Comparison of ENCODE assay signal across 9 cellular contexts in the genomic region with DNA sequence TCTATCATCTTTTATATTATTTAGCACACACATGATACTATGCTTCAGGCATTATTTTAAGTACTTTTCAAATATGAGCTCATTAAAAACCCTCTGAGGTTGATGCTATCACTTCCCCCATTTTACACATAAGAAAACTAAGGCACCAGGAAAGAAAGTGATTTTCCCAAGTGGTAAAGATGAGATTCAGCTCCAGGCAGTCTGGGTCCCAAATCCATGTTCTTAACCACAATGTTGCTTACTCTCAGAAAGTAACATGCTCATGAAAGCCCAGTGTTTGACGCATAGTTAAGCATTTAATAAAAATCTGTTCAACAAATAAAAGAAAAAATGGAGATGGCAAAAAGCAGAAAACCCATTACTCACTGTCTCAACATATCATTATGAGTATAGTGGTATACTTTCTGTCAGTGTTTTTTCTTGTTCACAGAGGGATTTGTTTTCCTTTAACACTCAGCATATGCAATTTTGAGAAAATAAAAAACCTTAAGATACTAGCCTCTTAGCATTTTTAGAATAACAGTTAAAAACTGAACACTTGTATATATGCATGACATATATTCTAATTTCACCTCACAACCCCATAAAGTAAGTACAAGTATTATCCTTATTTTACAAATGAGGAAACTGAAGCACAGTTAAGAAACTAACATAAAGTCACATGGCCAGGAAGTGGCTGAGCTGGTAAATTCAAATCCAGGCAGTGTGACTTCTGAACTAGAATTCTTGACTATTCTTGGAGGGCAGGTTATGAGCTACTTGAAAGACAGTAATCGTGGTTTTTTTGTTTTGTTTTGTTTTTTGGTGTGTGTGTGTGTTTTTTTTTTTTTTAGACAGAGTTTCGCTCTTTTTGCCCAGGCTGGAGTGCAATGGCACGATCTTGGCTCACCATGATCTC. TPM values are rescaled to one million over a fixed set of nuclear protein-coding genes. Genes with fewer than 3 reads are reported as not detected.
DNase-seq lines count a peak whose midpoint lies in the region; ATAC-seq and TF ChIP-seq lines count a peak whose summit lies in the region.
"Had no signal": no experiment of that assay in that cellular context is flagged by ENCODE, and none has a peak within 500 bp of the region (broad histone marks: within the 10 kb centered on the region; RNA-seq: fewer than 3 reads in every experiment).

No MANE protein-coding gene starts in this region.

- no peaks in the 10 kb centered on the region for H3K36me3 Mint-ChIP-seq in activated T-cell treated with anti-CD3 and anti-CD28 coated beads, Interleukin-2, amount 50 U/mL, for 24 hours (ENCODE audit: low read depth)
- H3K36me3 Mint-ChIP-seq in activated T-helper 1 cell treated with anti-CD3 and anti-CD28 coated beads, Interleukin-12 subunit alpha, Interleukin-12 subunit beta, Interleukin-2, Interleukin-4 antibody, amounts not matched to agents 30 ng/mL and 10 ng/mL and 1 ng/mL, durations not matched to agents 14 hours and 24 hours and 36 hours (ENCODE audit: low read depth) = peaks cover 7% of the 10 kb centered on the region

- H3K36me3 ChIP-seq in spleen (no peaks in the 10 kb centered on the region), thyroid gland (no peaks in the 10 kb centered on the region)

- no peaks in the 10 kb centered on the region for H3K9me3 Mint-ChIP-seq in activated T-cell treated with anti-CD3 and anti-CD28 coated beads, Interleukin-2, amount 50 U/mL, for 24 hours
- no peaks in the 10 kb centered on the region for H3K9me3 Mint-ChIP-seq in activated T-helper 1 cell treated with anti-CD3 and anti-CD28 coated beads, Interleukin-12 subunit alpha, Interleukin-12 subunit beta, Interleukin-2, Interleukin-4 antibody, amounts not matched to agents 30 ng/mL and 10 ng/mL and 1 ng/mL, durations not matched to agents 14 hours and 24 hours and 36 hours

- peak; percentile 84 for ATAC-seq in HG03135 (IDR thresholded peaks at IDR 0.05; ENCODE audit: unreplicated experiment)

- no peaks in the 10 kb centered on the region for H3K27me3 Mint-ChIP-seq in activated T-cell treated with anti-CD3 and anti-CD28 coated beads, Interleukin-2, amount 50 U/mL, for 24 hours
- H3K27me3 Mint-ChIP-seq in activated T-helper 1 cell treated with anti-CD3 and anti-CD28 coated beads, Interleukin-12 subunit alpha, Interleukin-12 subunit beta, Interleukin-2, Interleukin-4 antibody, amounts not matched to agents 30 ng/mL and 10 ng/mL and 1 ng/mL, durations not matched to agents 14 hours and 24 hours and 36 hours (ENCODE audit: insufficient read depth) = no peaks in the 10 kb centered on the region

- H3K4me3 Mint-ChIP-seq in activated T-cell treated with anti-CD3 and anti-CD28 coated beads, Interleukin-2, amount 50 U/mL, for 24 hours = peak overlapping the region; percentile 53
- peak overlapping the region; percentile 72 for H3K4me3 Mint-ChIP-seq in activated T-helper 1 cell treated with anti-CD3 and anti-CD28 coated beads, Interleukin-12 subunit alpha, Interleukin-12 subunit beta, Interleukin-2, Interleukin-4 antibody, amounts not matched to agents 30 ng/mL and 10 ng/mL and 1 ng/mL, durations not matched to agents 14 hours and 24 hours and 36 hours

- intact Hi-C loops in activated T-helper 1 cell treated with anti-CD3 and anti-CD28 coated beads, Interleukin-12 subunit alpha, Interleukin-12 subunit beta, Interleukin-2, Interleukin-4 antibody, amounts not matched to agents 30 ng/mL and 10 ng/mL and 1 ng/mL, durations not matched to agents 14 hours and 24 hours and 36 hours (cut with micrococcal nuclease) = loop anchor here (1.0 to 10.0 kb wide), 2 partner anchors 11 to 225 kb away; a partner anchor contains a TSS
- intact Hi-C loops in spleen (cut with DNase I; ENCODE audit: low total_unique reads) (no loop called here), thyroid gland (cut with DNase I) (no loop called here)

- peaks cover 20 to 88% (median 47%) of the 10 kb centered on the region in 6 donors for H3K4me1 ChIP-seq in spleen
- peaks cover 0 to 4% of the 10 kb centered on the region in 2 donors for H3K4me1 ChIP-seq in thyroid gland

- peaks cover 38% of the 10 kb centered on the region for H3K4me1 Mint-ChIP-seq in activated T-cell treated with anti-CD3 and anti-CD28 coated beads, Interleukin-2, amount 50 U/mL, for 24 hours (ENCODE audit: low read depth)
- peaks cover 47% of the 10 kb centered on the region for H3K4me1 Mint-ChIP-seq in activated T-helper 1 cell treated with anti-CD3 and anti-CD28 coated beads, Interleukin-12 subunit alpha, Interleukin-12 subunit beta, Interleukin-2, Interleukin-4 antibody, amounts not matched to agents 30 ng/mL and 10 ng/mL and 1 ng/mL, durations not matched to agents 14 hours and 24 hours and 36 hours (ENCODE audit: low read depth)

- no peak for TF ChIP-seq POLR2A in spleen (IDR thresholded peaks at IDR 0.05)
- TF ChIP-seq POLR2A in thyroid gland (IDR thresholded peaks at IDR 0.05) = no peak

- H3K27ac ChIP-seq in spleen (peak overlapping the region; percentile 30 to 83 (median 62)), thyroid gland (no peak overlapping the region)
- H3K27ac ChIP-seq: skin epidermis had no signal

- 54 to 61% (median 57%) methylated on average over 4 of the region's 4 CpGs for WGBS in spleen, 5 donors
- 75 to 76% methylated on average over 4 of the region's 4 CpGs for WGBS in thyroid gland, 2 donors

- H3K4me3 ChIP-seq in spleen = peak overlapping the region in 2 of 8 donors; percentile 1 to 28
- no peak overlapping the region for H3K4me3 ChIP-seq in thyroid gland (replicated peaks in 1 of 3)
- H3K4me3 ChIP-seq: skin epidermis had no signal

- peak overlapping the region; percentile 90 for H3K27ac Mint-ChIP-seq in activated T-cell treated with anti-CD3 and anti-CD28 coated beads, Interleukin-2, amount 50 U/mL, for 24 hours
- peak overlapping the region; percentile 89 for H3K27ac Mint-ChIP-seq in activated T-helper 1 cell treated with anti-CD3 and anti-CD28 coated beads, Interleukin-12 subunit alpha, Interleukin-12 subunit beta, Interleukin-2, Interleukin-4 antibody, amounts not matched to agents 30 ng/mL and 10 ng/mL and 1 ng/mL, durations not matched to agents 14 hours and 24 hours and 36 hours

- TF ChIP-seq CTCF in spleen (IDR thresholded peaks at IDR 0.05 in 8 of 11, conservative IDR thresholded peaks at IDR 0.05 in 3 of 11) (no peak), thyroid gland (IDR thresholded peaks at IDR 0.05) (no peak)

- no peak for DNase-seq in activated T-cell treated with anti-CD3 and anti-CD28 coated beads, Interleukin-2, amount 50 U/mL, for 24 hours
- no peak for DNase-seq in activated T-cell treated with anti-CD3 and anti-CD28 coated beads, Interleukin-2, amount 50 U/mL, for 1 hour
- peak; percentile 39 for DNase-seq in activated T-helper 1 cell treated with anti-CD3 and anti-CD28 coated beads, Interleukin-12 subunit alpha, Interleukin-12 subunit beta, Interleukin-2, Interleukin-4 antibody, amounts not matched to agents 30 ng/mL and 10 ng/mL and 1 ng/mL, durations not matched to agents 14 hours and 24 hours and 36 hours (ENCODE audit: low spot score)
- no peak for DNase-seq in spleen
- no peak for DNase-seq in NCI-H2196 (lab: John Stamatoyannopoulos, UW; ENCODE audit: unreplicated experiment)
- no peak for DNase-seq in HK-2 (ENCODE audit: unreplicated experiment)
- no peak for DNase-seq in thyroid gland

- H3K27me3 ChIP-seq in spleen (replicated peaks in 1 of 7) (no peaks in the 10 kb centered on the region), thyroid gland (no peaks in the 10 kb centered on the region)

- H3K9me3 ChIP-seq in spleen = no peaks in the 10 kb centered on the region
- H3K9me3 ChIP-seq in thyroid gland = no peaks in the 10 kb centered on the region

RNA-seq across cellular contexts. Expression of a gene that starts 10.4 kb away (rescaled TPM):
- total RNA-seq in activated T-helper 1 cell treated with anti-CD3 and anti-CD28 coated beads, Interleukin-12 subunit alpha, Interleukin-12 subunit beta, Interleukin-2, Interleukin-4 antibody, amounts not matched to agents 30 ng/mL and 10 ng/mL and 1 ng/mL, durations not matched to agents 14 hours and 24 hours and 36 hours = 24.3 and 27.0 TPM in 2 replicates
- 100 to 1,000 TPM; 163 to 415 (median 211) TPM for total RNA-seq in spleen
- polyA plus RNA-seq in spleen = 10 to 100 TPM in 1 of 3 donors, 1 to 10 TPM in 2; 5.0 to 18.0 (median 10.0) TPM
- total RNA-seq in thyroid gland = 10 to 100 TPM; 31.0 to 49.3 (median 35.0) TPM

RNA-seq across cellular contexts. Expression of a gene that starts 11.2 kb away (rescaled TPM):
- 42.5 and 46.5 TPM in 2 replicates for total RNA-seq in activated T-helper 1 cell treated with anti-CD3 and anti-CD28 coated beads, Interleukin-12 subunit alpha, Interleukin-12 subunit beta, Interleukin-2, Interleukin-4 antibody, amounts not matched to agents 30 ng/mL and 10 ng/mL and 1 ng/mL, durations not matched to agents 14 hours and 24 hours and 36 hours
- total RNA-seq in spleen (100 to 1,000 TPM in 3 of 7 donors, 10 to 100 TPM in 4; 72.0 to 107 (median 88.6) TPM), thyroid gland (10 to 100 TPM; 33.1 to 48.7 (median 40.5) TPM)
- 10 to 100 TPM; 17.9 to 31.7 (median 21.2) TPM for polyA plus RNA-seq in spleen

Comparison
In these comparisons a context has a peak if more than half of its experiments do, and no peak if none do; other contexts are left out.
1. H3K27ac ChIP-seq: peak in spleen (8 of 8); none in thyroid gland (0 of 3).